In the genomic region with DNA sequence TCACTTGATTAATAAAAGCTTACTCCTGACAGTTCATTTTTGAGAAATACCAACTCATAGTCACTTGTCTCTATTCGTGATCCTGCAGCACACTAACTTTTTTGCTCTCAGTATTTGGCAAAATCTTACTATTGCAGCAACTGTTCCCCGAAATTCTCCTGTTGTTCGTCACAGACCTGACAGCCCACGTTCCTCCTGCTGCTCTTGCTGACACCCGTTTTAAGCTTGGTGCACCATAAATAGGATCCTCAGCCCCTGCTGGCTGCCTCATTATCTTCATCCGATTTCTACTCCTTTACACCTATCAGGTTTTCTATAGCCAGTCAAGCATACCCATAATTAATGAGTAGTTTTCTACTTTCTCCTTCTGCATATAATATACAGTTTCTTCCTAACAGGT, we compare ENCODE assay signal across 17 cellular contexts.
"Had no signal": no experiment of that assay in that cellular context is flagged by ENCODE, and none has a peak within 500 bp of the region (broad histone marks: within the 10 kb centered on the region; RNA-seq: fewer than 3 reads in every experiment).

No MANE protein-coding gene starts in this region.

- H3K4me1 Mint-ChIP-seq: activated naive CD8-positive, alpha-beta T cell treated with anti-CD3 and anti-CD28 coated beads, Interleukin-2, amount 10 ng/mL, durations not matched to agents 7 days and 5 days; stimulated activated naive CD8-positive, alpha-beta T cell treated with anti-CD3 and anti-CD28 coated beads, Interleukin-15, amount 100 ng/mL, for 72 hours had no signal

- H3K4me1 ChIP-seq: upper lobe of right lung had no signal

- H3K9me3 Mint-ChIP-seq: activated naive CD8-positive, alpha-beta T cell treated with anti-CD3 and anti-CD28 coated beads, Interleukin-2, amount 10 ng/mL, durations not matched to agents 7 days and 5 days; T-helper 2 cell treated with Interferon-gamma antibody and Interleukin-4, amounts not matched to agents 5 μg/mL and 100 μg/mL, for 36 hours had no signal

- H3K27ac ChIP-seq: epithelial cell of prostate, thoracic aorta, upper lobe of right lung had no signal

- H3K4me3 Mint-ChIP-seq: activated naive CD8-positive, alpha-beta T cell treated with anti-CD3 and anti-CD28 coated beads, Interleukin-2, amount 10 ng/mL, durations not matched to agents 7 days and 5 days; dendritic cell treated with granulocyte-macrophage colony-stimulating factor and Interleukin-4, amounts not matched to agents 40 ng/mL and 50 ng/mL, for 4 days; effector memory CD8-positive, alpha-beta T cell; nephron progenitor cell; stimulated activated naive CD8-positive, alpha-beta T cell treated with anti-CD3 and anti-CD28 coated beads, Interleukin-15, amount 100 ng/mL, for 72 hours; T-helper 2 cell treated with Interferon-gamma antibody and Interleukin-4, amounts not matched to agents 5 μg/mL and 100 μg/mL, for 36 hours had no signal

- H3K27me3 Mint-ChIP-seq: dendritic cell treated with granulocyte-macrophage colony-stimulating factor and Interleukin-4, amounts not matched to agents 40 ng/mL and 50 ng/mL, for 4 days had no signal

- H3K36me3 ChIP-seq: thoracic aorta, upper lobe of right lung had no signal

- H3K27me3 ChIP-seq: upper lobe of right lung had no signal

- H3K4me3 ChIP-seq: thoracic aorta, upper lobe of right lung had no signal

- H3K36me3 Mint-ChIP-seq: activated naive CD8-positive, alpha-beta T cell treated with anti-CD3 and anti-CD28 coated beads, Interleukin-2, amount 10 ng/mL, durations not matched to agents 7 days and 5 days had no signal

- H3K9me3 ChIP-seq: thoracic aorta, upper lobe of right lung had no signal

- ATAC-seq: effector memory CD8-positive, alpha-beta T cell; stimulated activated naive CD8-positive, alpha-beta T cell treated with anti-CD3 and anti-CD28 coated beads, Interleukin-15, amount 100 ng/mL, for 72 hours; upper lobe of right lung had no signal

- DNase-seq: activated CD4-positive, alpha-beta T cell treated with anti-CD3 and anti-CD28 coated beads, Interleukin-2, amount 50 U/mL, for 1 hour; activated CD4-positive, CD25-positive, alpha-beta regulatory T cell; activated CD8-positive, alpha-beta memory T cell treated with anti-CD3 and anti-CD28 coated beads for 24 hours; activated gamma-delta T cell treated with Interleukin-2 at 50 U/mL for 16 hours; activated naive CD8-positive, alpha-beta T cell treated with anti-CD3 and anti-CD28 coated beads, Interleukin-2, amount 10 ng/mL, durations not matched to agents 7 days and 5 days; effector memory CD8-positive, alpha-beta T cell; foreskin fibroblast; mesendoderm; nephron progenitor cell; stimulated activated CD4-positive, alpha-beta T cell treated with anti-CD3 and anti-CD28 coated beads, Interleukin-1b, Interleukin-23, amount 100 ng/mL, for 48 hours; stimulated activated naive CD8-positive, alpha-beta T cell treated with anti-CD3 and anti-CD28 coated beads, Interleukin-15, amount 100 ng/mL, for 72 hours; SW 1271; upper lobe of right lung had no signal

- H3K27ac Mint-ChIP-seq: activated naive CD8-positive, alpha-beta T cell treated with anti-CD3 and anti-CD28 coated beads, Interleukin-2, amount 10 ng/mL, durations not matched to agents 7 days and 5 days; dendritic cell treated with granulocyte-macrophage colony-stimulating factor and Interleukin-4, amounts not matched to agents 40 ng/mL and 50 ng/mL, for 4 days; effector memory CD8-positive, alpha-beta T cell; nephron progenitor cell; stimulated activated naive CD8-positive, alpha-beta T cell treated with anti-CD3 and anti-CD28 coated beads, Interleukin-15, amount 100 ng/mL, for 72 hours; T-helper 2 cell treated with Interferon-gamma antibody and Interleukin-4, amounts not matched to agents 5 μg/mL and 100 μg/mL, for 36 hours had no signal
